1 cellular context compared by ENCODE assay signal in genomic region chr15:70098461-70099166, GRCh38.
TF ChIP-seq lines count a peak whose summit lies in the region.

No MANE protein-coding gene starts in this region.

TF ChIP-seq in K562, 482 proteins besides CTCF, POLR2A, EP300 and RAD21 (continued from another document and continues in another):
- no peak for TF ChIP-seq ZBTB12 (CRISPR knock-in tag; IDR thresholded peaks at IDR 0.05)
- no peak for TF ChIP-seq DNMT1 (IDR thresholded peaks at IDR 0.05)
- no peak for TF ChIP-seq CXXC5 (CRISPR knock-in tag; IDR thresholded peaks at IDR 0.05)
- TF ChIP-seq EWSR1 (IDR thresholded peaks at IDR 0.05; ENCODE audit: borderline replicate concordance, low read depth, partially characterized antibody) = no peak
- TF ChIP-seq ZNF174 (CRISPR knock-in tag; IDR thresholded peaks at IDR 0.05) = no peak
- TF ChIP-seq ZNF551 (CRISPR knock-in tag; IDR thresholded peaks at IDR 0.05) = no peak
- TF ChIP-seq FUS (optimal IDR thresholded peaks at IDR 0.05; ENCODE audit: low read depth, low read length) = no peak
- no peak for TF ChIP-seq GABPB2 (CRISPR knock-in tag; conservative IDR thresholded peaks at IDR 0.05)
- no peak for TF ChIP-seq MYC (IDR thresholded peaks at IDR 0.05; ENCODE audit: low read depth, low read length)
- TF ChIP-seq MYC (CRISPR knock-in tag; IDR thresholded peaks at IDR 0.05; ENCODE audit: borderline replicate concordance, low read depth) = no peak
- TF ChIP-seq ZFP91 (CRISPR knock-in tag; IDR thresholded peaks at IDR 0.05) = no peak
- no peak for TF ChIP-seq ZBTB26 (CRISPR knock-in tag; IDR thresholded peaks at IDR 0.05)
- no peak for TF ChIP-seq FOXA3 (CRISPR knock-in tag; conservative IDR thresholded peaks at IDR 0.05 in 1 of 2, IDR thresholded peaks at IDR 0.05 in 1 of 2)
- 0 out of 4 replicates have a peak, but pooled peaks of 1 of the 2 experiments have one; percentile 23 for TF ChIP-seq MAZ (CRISPR knock-in tag; conservative IDR thresholded peaks at IDR 0.05 in 1 of 2, IDR thresholded peaks at IDR 0.05 in 1 of 2)
- peak; percentile 2; the same call in 1 of the 2 replicates for TF ChIP-seq MGA (IDR thresholded peaks at IDR 0.05)
- TF ChIP-seq ARID1B (IDR thresholded peaks at IDR 0.05) = no peak
- no peak for TF ChIP-seq MEF2A (IDR thresholded peaks at IDR 0.05; ENCODE audit: control insufficient read depth, low read depth, low read length)
- TF ChIP-seq ARNT (IDR thresholded peaks at IDR 0.05) = no peak
- peak; percentile 8 for TF ChIP-seq KDM5B (IDR thresholded peaks at IDR 0.05; ENCODE audit: insufficient replicate concordance, low read depth, low read length)
- no peak for TF ChIP-seq MEF2D (tag; conservative IDR thresholded peaks at IDR 0.05; ENCODE audit: low read depth)
- TF ChIP-seq TBL1XR1 (IDR thresholded peaks at IDR 0.05; ENCODE audit: low read length in 2 of 2) = no peak
- TF ChIP-seq RBBP5 (IDR thresholded peaks at IDR 0.05; ENCODE audit: borderline replicate concordance, insufficient read depth, low read length, poor library complexity, severe bottlenecking) = peak; percentile 73
- 0 out of 2 replicates have a peak, but pooled peaks have one; percentile 21 for TF ChIP-seq ZNF175 (CRISPR knock-in tag; IDR thresholded peaks at IDR 0.05; ENCODE audit: low read depth)
- peak; percentile 47; the same call in 1 of the 2 replicates for TF ChIP-seq ZNF512 (tag; IDR thresholded peaks at IDR 0.05)
- no peak for TF ChIP-seq WHSC1 (IDR thresholded peaks at IDR 0.05; ENCODE audit: low read length)
- no peak for TF ChIP-seq FOXM1 (IDR thresholded peaks at IDR 0.05; ENCODE audit: low read depth)
- 0 out of 2 replicates have a peak, but pooled peaks have one; percentile 32 for TF ChIP-seq FOXM1 (CRISPR knock-in tag; IDR thresholded peaks at IDR 0.05; ENCODE audit: low read depth)
- TF ChIP-seq KAT2B (IDR thresholded peaks at IDR 0.05; ENCODE audit: low read depth, low read length) = no peak
- TF ChIP-seq UBTF (IDR thresholded peaks at IDR 0.05; ENCODE audit: borderline replicate concordance in 1 of 2, low read depth in 2 of 2, low read length in 2 of 2) = 0 out of 4 replicates have a peak, but pooled peaks of 1 of the 2 experiments have one; percentile 26
- peak; percentile 46 for TF ChIP-seq FIP1L1 (IDR thresholded peaks at IDR 0.05; ENCODE audit: low read depth, low read length, poor library complexity, severe bottlenecking)
- no peak for TF ChIP-seq KHSRP (IDR thresholded peaks at IDR 0.05)
- no peak for TF ChIP-seq RAD51 (IDR thresholded peaks at IDR 0.05; ENCODE audit: borderline replicate concordance, low read depth)
- no peak for TF ChIP-seq TCF3 (CRISPR knock-in tag; IDR thresholded peaks at IDR 0.05)
- TF ChIP-seq CBX8 (IDR thresholded peaks at IDR 0.05; ENCODE audit: borderline replicate concordance, extremely low read depth, low read depth, low read length, poor library complexity, severe bottlenecking) = no peak
- TF ChIP-seq CHD1 (IDR thresholded peaks at IDR 0.05; ENCODE audit: low read length) = peak; percentile 28
- TF ChIP-seq ZBTB8A (IDR thresholded peaks at IDR 0.05; ENCODE audit: partially characterized antibody) = no peak
- no peak for TF ChIP-seq PHTF2 (CRISPR knock-in tag; IDR thresholded peaks at IDR 0.05)
- no peak for TF ChIP-seq BMI1 (IDR thresholded peaks at IDR 0.05; ENCODE audit: low read length)
- TF ChIP-seq ERF (CRISPR knock-in tag; IDR thresholded peaks at IDR 0.05) = no peak
